ENCODE assay signal across 8 cellular contexts in genomic region chr2:42663828-42664227, GRCh38.
A peak's percentile ranks its signal among the peaks of the same experiment; 100 is the strongest.
DNase-seq lines count a peak whose midpoint lies in the region; ATAC-seq, FAIRE-seq and TF ChIP-seq lines count a peak whose summit lies in the region.

No MANE protein-coding gene starts in this region.

- H3K9me3 ChIP-seq in Karpas-422 (ENCODE audit: low read length), result no peaks in the 10 kb centered on the region
- no peaks in the 10 kb centered on the region for H3K9me3 ChIP-seq in colonic mucosa

- peaks cover 39% of the 10 kb centered on the region for H3K36me3 ChIP-seq in Karpas-422 (ENCODE audit: insufficient read depth, low read length)
- H3K36me3 ChIP-seq in colonic mucosa, result no peaks in the 10 kb centered on the region

- H3K27ac ChIP-seq in Karpas-422 (ENCODE audit: low read length), result peak overlapping the region; percentile 36
- H3K27ac ChIP-seq in colonic mucosa, result no peak overlapping the region

- in situ Hi-C loops in GM13976 (cut with MboI; ENCODE audit: low sequenced_read_pairs, unreplicated experiment), result loop anchor here (10.0 kb wide), 1 partner anchor 179 kb away; no protein-coding TSS in a partner anchor

- H3K9ac ChIP-seq in Karpas-422 (ENCODE audit: low read length) (no peak overlapping the region), colonic mucosa (ENCODE audit: low read depth in 2 of 2, low read length in 2 of 2) (no peak overlapping the region)

- peaks cover 27% of the 10 kb centered on the region for H3K4me1 ChIP-seq in Karpas-422 (ENCODE audit: low read length)
- no peaks in the 10 kb centered on the region for H3K4me1 ChIP-seq in colonic mucosa

- peaks cover 88% of the 10 kb centered on the region for H3K79me2 ChIP-seq in Karpas-422 (ENCODE audit: low read length)

- H3K27me3 ChIP-seq in Karpas-422 (ENCODE audit: low read length) (no peaks in the 10 kb centered on the region), colonic mucosa (no peaks in the 10 kb centered on the region)

- no peak for DNase-seq in Karpas-422
- no peak for DNase-seq in colonic mucosa
- DNase-seq in GM13976 (ENCODE audit: low spot score), result no peak
- no peak for DNase-seq in glomerular visceral epithelial cell (ENCODE audit: extremely low spot score)
- DNase-seq in globus pallidus (ENCODE audit: low spot score), result no peak

- no peaks in the 10 kb centered on the region for H4K20me1 ChIP-seq in Karpas-422 (ENCODE audit: insufficient read depth, low read depth, low read length)

- ATAC-seq in GM18517 (IDR thresholded peaks at IDR 0.05; ENCODE audit: unreplicated experiment) (peak; percentile 45), GM21737 (IDR thresholded peaks at IDR 0.05; ENCODE audit: unreplicated experiment) (peak; percentile 51)

- H3K4me3 ChIP-seq in Karpas-422 (ENCODE audit: low read length) (no peak overlapping the region), colonic mucosa (no peak overlapping the region)

- H3K9me2 ChIP-seq in Karpas-422 (replicated peaks; ENCODE audit: insufficient read depth, low read length), result no peaks in the 10 kb centered on the region

- H3K4me2 ChIP-seq in Karpas-422 (ENCODE audit: low read depth, low read length, poor library complexity, severe bottlenecking), result no peak overlapping the region

- intact Hi-C loops in colonic mucosa (cut with DNase I), result loop anchor here (5.0 kb wide), 1 partner anchor 152 kb away; no protein-coding TSS in a partner anchor

- TF ChIP-seq CTCF in colonic mucosa (IDR thresholded peaks at IDR 0.05) (no peak), GM13976 (IDR thresholded peaks at IDR 0.05; ENCODE audit: borderline replicate concordance, control extremely low read depth, extremely low read depth, insufficient read depth, missing control alignments) (no peak)

- FAIRE-seq in islet of Langerhans (lab: Jason Lieb, UNC), result peak; percentile 5

- no peak overlapping the region for H2AFZ ChIP-seq in Karpas-422 (ENCODE audit: low read length)
